ENCODE assay signal across 1 cellular context in the genomic region with DNA sequence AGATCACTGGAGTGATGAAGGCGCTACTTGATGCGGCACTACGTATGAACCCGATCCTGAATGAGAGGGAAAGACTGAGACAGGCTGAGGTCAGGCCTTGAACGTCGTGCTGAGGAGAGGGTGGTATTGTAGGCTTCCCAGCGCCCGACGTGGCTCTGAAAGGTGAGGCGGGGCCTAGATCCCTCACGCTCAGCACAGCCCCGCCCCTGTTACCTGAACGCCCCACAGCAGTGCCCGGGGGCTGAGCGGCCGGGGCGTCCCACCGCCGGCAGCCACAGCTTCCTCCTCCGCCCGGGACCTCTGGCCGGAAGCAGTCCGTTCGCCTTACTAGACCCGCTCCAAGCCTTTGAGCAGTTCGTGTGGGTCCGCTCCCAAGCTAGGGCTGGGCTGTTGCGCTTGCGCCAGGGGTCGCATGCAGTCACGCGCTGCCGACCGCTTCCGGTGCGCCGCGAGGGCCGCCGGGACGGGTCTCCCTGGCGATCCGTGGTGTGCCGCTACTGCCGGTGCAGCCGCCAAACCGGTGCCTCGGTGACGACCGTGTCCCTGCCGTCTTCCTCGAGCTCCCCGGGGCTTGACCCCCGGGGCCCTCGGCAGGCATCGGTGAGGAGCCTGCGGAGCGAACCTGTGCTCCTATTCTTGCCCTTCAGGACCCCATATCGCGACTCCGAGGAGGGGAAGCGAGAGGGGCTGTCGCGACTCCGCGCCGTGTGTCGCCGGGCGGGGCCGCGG.
TF ChIP-seq lines count a peak whose summit lies in the region.

A gene with protein sequence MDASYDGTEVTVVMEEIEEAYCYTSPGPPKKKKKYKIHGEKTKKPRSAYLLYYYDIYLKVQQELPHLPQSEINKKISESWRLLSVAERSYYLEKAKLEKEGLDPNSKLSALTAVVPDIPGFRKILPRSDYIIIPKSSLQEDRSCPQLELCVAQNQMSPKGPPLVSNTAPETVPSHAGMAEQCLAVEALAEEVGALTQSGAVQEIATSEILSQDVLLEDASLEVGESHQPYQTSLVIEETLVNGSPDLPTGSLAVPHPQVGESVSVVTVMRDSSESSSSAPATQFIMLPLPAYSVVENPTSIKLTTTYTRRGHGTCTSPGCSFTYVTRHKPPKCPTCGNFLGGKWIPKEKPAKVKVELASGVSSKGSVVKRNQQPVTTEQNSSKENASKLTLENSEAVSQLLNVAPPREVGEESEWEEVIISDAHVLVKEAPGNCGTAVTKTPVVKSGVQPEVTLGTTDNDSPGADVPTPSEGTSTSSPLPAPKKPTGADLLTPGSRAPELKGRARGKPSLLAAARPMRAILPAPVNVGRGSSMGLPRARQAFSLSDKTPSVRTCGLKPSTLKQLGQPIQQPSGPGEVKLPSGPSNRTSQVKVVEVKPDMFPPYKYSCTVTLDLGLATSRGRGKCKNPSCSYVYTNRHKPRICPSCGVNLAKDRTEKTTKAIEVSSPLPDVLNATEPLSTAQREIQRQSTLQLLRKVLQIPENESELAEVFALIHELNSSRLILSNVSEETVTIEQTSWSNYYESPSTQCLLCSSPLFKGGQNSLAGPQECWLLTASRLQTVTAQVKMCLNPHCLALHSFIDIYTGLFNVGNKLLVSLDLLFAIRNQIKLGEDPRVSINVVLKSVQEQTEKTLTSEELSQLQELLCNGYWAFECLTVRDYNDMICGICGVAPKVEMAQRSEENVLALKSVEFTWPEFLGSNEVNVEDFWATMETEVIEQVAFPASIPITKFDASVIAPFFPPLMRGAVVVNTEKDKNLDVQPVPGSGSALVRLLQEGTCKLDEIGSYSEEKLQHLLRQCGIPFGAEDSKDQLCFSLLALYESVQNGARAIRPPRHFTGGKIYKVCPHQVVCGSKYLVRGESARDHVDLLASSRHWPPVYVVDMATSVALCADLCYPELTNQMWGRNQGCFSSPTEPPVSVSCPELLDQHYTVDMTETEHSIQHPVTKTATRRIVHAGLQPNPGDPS (N-terminal part only) (plus strand): TSS at position 479 of the 729 bp plus-strand sequence. CDS start 4,114 bp downstream, outside the sequence.
Gene TIGD6, minus strand, starts transcription at position 394 of the 729 bp plus-strand sequence. CDS start 4,306 bp downstream, outside the sequence.

TF ChIP-seq in HepG2, 621 proteins besides CTCF, POLR2A, EP300 and RAD21 (continued from another document and continues in another):
- TF ChIP-seq HNF4G (IDR thresholded peaks at IDR 0.05; ENCODE audit: borderline replicate concordance, low read depth, low read length) (no peak), HNF4G (CRISPR knock-in tag; IDR thresholded peaks at IDR 0.05; ENCODE audit: borderline replicate concordance, low read depth) (no peak; the same call in 1 of the 2 replicates), NFYB (CRISPR knock-in tag; IDR thresholded peaks at IDR 0.05) (peak; percentile 12; the same call in 1 of the 2 replicates), PHF8 (CRISPR knock-in tag; IDR thresholded peaks at IDR 0.05) (peak; percentile 80), MYPOP (CRISPR knock-in tag; IDR thresholded peaks at IDR 0.05) (peak; percentile 71; the same call in 1 of the 2 replicates), TBP (CRISPR knock-in tag; IDR thresholded peaks at IDR 0.05) (no peak; the same call in 1 of the 2 replicates), NONO (IDR thresholded peaks at IDR 0.05) (no peak), NONO (CRISPR knock-in tag; conservative IDR thresholded peaks at IDR 0.05) (peak; percentile 93), CCAR2 (optimal IDR thresholded peaks at IDR 0.05; ENCODE audit: low read depth, low read length) (no peak), ZNF280B (CRISPR knock-in tag; IDR thresholded peaks at IDR 0.05; ENCODE audit: borderline replicate concordance) (no peak; the same call in 1 of the 2 replicates), PLSCR1 (CRISPR knock-in tag; IDR thresholded peaks at IDR 0.05; ENCODE audit: borderline replicate concordance) (no peak), ZNF362 (CRISPR knock-in tag; IDR thresholded peaks at IDR 0.05; ENCODE audit: borderline replicate concordance) (no peak), ZNF761 (CRISPR knock-in tag; conservative IDR thresholded peaks at IDR 0.05) (no peak; the same call in 1 of the 2 replicates), AFF4 (CRISPR knock-in tag; IDR thresholded peaks at IDR 0.05) (no peak; the same call in 1 of the 2 replicates), ATF3 (CRISPR knock-in tag; IDR thresholded peaks at IDR 0.05) (peak; percentile 60; the same call in 1 of the 2 replicates), ZMAT3 (CRISPR knock-in tag; conservative IDR thresholded peaks at IDR 0.05) (peak; percentile 94), ZFY (CRISPR knock-in tag; IDR thresholded peaks at IDR 0.05) (peak; percentile 93), KDM1A (CRISPR knock-in tag; IDR thresholded peaks at IDR 0.05) (no peak), HNRNPLL (IDR thresholded peaks at IDR 0.05; ENCODE audit: low read depth, low read length, poor library complexity, severe bottlenecking) (peak; percentile 73), BHLHE40 (IDR thresholded peaks at IDR 0.05; ENCODE audit: low read length) (peak; percentile 82)
- TF ChIP-seq, protein P1, sequence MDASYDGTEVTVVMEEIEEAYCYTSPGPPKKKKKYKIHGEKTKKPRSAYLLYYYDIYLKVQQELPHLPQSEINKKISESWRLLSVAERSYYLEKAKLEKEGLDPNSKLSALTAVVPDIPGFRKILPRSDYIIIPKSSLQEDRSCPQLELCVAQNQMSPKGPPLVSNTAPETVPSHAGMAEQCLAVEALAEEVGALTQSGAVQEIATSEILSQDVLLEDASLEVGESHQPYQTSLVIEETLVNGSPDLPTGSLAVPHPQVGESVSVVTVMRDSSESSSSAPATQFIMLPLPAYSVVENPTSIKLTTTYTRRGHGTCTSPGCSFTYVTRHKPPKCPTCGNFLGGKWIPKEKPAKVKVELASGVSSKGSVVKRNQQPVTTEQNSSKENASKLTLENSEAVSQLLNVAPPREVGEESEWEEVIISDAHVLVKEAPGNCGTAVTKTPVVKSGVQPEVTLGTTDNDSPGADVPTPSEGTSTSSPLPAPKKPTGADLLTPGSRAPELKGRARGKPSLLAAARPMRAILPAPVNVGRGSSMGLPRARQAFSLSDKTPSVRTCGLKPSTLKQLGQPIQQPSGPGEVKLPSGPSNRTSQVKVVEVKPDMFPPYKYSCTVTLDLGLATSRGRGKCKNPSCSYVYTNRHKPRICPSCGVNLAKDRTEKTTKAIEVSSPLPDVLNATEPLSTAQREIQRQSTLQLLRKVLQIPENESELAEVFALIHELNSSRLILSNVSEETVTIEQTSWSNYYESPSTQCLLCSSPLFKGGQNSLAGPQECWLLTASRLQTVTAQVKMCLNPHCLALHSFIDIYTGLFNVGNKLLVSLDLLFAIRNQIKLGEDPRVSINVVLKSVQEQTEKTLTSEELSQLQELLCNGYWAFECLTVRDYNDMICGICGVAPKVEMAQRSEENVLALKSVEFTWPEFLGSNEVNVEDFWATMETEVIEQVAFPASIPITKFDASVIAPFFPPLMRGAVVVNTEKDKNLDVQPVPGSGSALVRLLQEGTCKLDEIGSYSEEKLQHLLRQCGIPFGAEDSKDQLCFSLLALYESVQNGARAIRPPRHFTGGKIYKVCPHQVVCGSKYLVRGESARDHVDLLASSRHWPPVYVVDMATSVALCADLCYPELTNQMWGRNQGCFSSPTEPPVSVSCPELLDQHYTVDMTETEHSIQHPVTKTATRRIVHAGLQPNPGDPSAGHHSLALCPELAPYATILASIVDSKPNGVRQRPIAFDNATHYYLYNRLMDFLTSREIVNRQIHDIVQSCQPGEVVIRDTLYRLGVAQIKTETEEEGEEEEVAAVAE (CRISPR knock-in tag; IDR thresholded peaks at IDR 0.05; ENCODE audit: borderline replicate concordance) = peak; percentile 69; the same call in 1 of the 2 replicates
- TF ChIP-seq, protein P2, sequence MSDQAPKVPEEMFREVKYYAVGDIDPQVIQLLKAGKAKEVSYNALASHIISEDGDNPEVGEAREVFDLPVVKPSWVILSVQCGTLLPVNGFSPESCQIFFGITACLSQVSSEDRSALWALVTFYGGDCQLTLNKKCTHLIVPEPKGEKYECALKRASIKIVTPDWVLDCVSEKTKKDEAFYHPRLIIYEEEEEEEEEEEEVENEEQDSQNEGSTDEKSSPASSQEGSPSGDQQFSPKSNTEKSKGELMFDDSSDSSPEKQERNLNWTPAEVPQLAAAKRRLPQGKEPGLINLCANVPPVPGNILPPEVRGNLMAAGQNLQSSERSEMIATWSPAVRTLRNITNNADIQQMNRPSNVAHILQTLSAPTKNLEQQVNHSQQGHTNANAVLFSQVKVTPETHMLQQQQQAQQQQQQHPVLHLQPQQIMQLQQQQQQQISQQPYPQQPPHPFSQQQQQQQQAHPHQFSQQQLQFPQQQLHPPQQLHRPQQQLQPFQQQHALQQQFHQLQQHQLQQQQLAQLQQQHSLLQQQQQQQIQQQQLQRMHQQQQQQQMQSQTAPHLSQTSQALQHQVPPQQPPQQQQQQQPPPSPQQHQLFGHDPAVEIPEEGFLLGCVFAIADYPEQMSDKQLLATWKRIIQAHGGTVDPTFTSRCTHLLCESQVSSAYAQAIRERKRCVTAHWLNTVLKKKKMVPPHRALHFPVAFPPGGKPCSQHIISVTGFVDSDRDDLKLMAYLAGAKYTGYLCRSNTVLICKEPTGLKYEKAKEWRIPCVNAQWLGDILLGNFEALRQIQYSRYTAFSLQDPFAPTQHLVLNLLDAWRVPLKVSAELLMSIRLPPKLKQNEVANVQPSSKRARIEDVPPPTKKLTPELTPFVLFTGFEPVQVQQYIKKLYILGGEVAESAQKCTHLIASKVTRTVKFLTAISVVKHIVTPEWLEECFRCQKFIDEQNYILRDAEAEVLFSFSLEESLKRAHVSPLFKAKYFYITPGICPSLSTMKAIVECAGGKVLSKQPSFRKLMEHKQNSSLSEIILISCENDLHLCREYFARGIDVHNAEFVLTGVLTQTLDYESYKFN (CRISPR knock-in tag; conservative IDR thresholded peaks at IDR 0.05) = peak; percentile 43
